In the genomic region with DNA sequence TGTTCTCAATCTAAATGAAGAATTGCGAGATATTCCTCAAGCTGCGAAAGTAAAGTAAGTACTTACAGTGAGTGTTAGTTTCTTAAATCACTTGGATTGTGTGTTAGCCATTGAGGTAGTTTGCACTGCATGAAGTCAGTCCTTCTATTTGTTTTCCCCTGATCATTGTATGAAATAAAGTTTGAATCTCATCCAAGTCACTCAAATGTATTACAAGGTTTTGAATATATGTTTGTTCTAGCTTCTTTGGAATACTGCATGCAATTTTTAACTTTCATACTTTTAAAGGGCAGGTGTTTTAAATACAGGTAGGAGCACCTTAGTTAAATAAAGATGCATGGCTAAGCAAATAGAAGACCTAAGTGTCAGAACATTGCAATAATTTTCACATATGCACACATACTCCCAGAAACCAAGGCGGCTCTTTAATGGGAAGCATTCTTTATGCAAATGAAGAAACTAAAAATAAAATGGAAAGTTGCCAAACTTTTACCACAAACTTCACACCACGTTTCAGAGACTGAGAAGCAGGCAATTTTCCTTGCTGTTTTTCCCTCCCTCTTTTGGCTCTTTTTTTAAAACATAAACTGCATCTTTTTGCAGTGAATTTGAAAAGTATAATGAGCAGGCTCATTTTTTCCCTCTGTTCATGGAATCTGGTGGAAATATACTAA, we compare ENCODE assay signal across 1 cellular context.
TF ChIP-seq lines count a peak whose summit lies in the region.

No MANE protein-coding gene starts in this region.

TF ChIP-seq in GM23338, 12 proteins besides CTCF, POLR2A, EP300 and RAD21 (continued from another document):
- TF ChIP-seq, protein P1, sequence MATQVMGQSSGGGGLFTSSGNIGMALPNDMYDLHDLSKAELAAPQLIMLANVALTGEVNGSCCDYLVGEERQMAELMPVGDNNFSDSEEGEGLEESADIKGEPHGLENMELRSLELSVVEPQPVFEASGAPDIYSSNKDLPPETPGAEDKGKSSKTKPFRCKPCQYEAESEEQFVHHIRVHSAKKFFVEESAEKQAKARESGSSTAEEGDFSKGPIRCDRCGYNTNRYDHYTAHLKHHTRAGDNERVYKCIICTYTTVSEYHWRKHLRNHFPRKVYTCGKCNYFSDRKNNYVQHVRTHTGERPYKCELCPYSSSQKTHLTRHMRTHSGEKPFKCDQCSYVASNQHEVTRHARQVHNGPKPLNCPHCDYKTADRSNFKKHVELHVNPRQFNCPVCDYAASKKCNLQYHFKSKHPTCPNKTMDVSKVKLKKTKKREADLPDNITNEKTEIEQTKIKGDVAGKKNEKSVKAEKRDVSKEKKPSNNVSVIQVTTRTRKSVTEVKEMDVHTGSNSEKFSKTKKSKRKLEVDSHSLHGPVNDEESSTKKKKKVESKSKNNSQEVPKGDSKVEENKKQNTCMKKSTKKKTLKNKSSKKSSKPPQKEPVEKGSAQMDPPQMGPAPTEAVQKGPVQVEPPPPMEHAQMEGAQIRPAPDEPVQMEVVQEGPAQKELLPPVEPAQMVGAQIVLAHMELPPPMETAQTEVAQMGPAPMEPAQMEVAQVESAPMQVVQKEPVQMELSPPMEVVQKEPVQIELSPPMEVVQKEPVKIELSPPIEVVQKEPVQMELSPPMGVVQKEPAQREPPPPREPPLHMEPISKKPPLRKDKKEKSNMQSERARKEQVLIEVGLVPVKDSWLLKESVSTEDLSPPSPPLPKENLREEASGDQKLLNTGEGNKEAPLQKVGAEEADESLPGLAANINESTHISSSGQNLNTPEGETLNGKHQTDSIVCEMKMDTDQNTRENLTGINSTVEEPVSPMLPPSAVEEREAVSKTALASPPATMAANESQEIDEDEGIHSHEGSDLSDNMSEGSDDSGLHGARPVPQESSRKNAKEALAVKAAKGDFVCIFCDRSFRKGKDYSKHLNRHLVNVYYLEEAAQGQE (IDR thresholded peaks at IDR 0.05; ENCODE audit: unreplicated experiment), result no peak
- TF ChIP-seq ZNF331 (CRISPR knock-in tag; IDR thresholded peaks at IDR 0.05; ENCODE audit: low read depth) (no peak), STAT1 (IDR thresholded peaks at IDR 0.05; ENCODE audit: unreplicated experiment) (no peak), CREB1 (CRISPR knock-in tag; IDR thresholded peaks at IDR 0.05; ENCODE audit: low read depth) (no peak), JUNB (IDR thresholded peaks at IDR 0.05; ENCODE audit: unreplicated experiment) (no peak), NANOG (IDR thresholded peaks at IDR 0.05; ENCODE audit: borderline replicate concordance) (no peak)
- TF ChIP-seq, protein P2, sequence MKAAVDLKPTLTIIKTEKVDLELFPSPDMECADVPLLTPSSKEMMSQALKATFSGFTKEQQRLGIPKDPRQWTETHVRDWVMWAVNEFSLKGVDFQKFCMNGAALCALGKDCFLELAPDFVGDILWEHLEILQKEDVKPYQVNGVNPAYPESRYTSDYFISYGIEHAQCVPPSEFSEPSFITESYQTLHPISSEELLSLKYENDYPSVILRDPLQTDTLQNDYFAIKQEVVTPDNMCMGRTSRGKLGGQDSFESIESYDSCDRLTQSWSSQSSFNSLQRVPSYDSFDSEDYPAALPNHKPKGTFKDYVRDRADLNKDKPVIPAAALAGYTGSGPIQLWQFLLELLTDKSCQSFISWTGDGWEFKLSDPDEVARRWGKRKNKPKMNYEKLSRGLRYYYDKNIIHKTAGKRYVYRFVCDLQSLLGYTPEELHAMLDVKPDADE (IDR thresholded peaks at IDR 0.05), result no peak
- TF ChIP-seq, protein P3, sequence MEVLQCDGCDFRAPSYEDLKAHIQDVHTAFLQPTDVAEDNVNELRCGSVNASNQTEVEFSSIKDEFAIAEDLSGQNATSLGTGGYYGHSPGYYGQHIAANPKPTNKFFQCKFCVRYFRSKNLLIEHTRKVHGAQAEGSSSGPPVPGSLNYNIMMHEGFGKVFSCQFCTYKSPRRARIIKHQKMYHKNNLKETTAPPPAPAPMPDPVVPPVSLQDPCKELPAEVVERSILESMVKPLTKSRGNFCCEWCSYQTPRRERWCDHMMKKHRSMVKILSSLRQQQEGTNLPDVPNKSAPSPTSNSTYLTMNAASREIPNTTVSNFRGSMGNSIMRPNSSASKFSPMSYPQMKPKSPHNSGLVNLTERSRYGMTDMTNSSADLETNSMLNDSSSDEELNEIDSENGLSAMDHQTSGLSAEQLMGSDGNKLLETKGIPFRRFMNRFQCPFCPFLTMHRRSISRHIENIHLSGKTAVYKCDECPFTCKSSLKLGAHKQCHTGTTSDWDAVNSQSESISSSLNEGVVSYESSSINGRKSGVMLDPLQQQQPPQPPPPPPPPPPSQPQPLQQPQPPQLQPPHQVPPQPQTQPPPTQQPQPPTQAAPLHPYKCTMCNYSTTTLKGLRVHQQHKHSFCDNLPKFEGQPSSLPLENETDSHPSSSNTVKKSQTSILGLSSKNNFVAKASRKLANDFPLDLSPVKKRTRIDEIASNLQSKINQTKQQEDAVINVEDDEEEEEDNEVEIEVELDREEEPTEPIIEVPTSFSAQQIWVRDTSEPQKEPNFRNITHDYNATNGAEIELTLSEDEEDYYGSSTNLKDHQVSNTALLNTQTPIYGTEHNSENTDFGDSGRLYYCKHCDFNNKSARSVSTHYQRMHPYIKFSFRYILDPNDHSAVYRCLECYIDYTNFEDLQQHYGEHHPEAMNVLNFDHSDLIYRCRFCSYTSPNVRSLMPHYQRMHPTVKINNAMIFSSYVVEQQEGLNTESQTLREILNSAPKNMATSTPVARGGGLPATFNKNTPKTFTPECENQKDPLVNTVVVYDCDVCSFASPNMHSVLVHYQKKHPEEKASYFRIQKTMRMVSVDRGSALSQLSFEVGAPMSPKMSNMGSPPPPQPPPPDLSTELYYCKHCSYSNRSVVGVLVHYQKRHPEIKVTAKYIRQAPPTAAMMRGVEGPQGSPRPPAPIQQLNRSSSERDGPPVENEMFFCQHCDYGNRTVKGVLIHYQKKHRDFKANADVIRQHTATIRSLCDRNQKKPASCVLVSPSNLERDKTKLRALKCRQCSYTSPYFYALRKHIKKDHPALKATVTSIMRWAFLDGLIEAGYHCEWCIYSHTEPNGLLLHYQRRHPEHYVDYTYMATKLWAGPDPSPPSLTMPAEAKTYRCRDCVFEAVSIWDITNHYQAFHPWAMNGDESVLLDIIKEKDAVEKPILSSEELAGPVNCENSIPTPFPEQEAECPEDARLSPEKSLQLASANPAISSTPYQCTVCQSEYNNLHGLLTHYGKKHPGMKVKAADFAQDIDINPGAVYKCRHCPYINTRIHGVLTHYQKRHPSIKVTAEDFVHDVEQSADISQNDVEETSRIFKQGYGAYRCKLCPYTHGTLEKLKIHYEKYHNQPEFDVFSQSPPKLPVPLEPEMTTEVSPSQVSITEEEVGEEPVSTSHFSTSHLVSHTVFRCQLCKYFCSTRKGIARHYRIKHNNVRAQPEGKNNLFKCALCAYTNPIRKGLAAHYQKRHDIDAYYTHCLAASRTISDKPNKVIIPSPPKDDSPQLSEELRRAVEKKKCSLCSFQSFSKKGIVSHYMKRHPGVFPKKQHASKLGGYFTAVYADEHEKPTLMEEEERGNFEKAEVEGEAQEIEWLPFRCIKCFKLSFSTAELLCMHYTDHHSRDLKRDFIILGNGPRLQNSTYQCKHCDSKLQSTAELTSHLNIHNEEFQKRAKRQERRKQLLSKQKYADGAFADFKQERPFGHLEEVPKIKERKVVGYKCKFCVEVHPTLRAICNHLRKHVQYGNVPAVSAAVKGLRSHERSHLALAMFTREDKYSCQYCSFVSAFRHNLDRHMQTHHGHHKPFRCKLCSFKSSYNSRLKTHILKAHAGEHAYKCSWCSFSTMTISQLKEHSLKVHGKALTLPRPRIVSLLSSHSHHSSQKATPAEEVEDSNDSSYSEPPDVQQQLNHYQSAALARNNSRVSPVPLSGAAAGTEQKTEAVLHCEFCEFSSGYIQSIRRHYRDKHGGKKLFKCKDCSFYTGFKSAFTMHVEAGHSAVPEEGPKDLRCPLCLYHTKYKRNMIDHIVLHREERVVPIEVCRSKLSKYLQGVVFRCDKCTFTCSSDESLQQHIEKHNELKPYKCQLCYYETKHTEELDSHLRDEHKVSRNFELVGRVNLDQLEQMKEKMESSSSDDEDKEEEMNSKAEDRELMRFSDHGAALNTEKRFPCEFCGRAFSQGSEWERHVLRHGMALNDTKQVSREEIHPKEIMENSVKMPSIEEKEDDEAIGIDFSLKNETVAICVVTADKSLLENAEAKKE (CRISPR knock-in tag; IDR thresholded peaks at IDR 0.05), result no peak
TF ChIP-seq in GM23338: peak in this region for 0.
